8 cellular contexts compared by ENCODE assay signal in the genomic region with DNA sequence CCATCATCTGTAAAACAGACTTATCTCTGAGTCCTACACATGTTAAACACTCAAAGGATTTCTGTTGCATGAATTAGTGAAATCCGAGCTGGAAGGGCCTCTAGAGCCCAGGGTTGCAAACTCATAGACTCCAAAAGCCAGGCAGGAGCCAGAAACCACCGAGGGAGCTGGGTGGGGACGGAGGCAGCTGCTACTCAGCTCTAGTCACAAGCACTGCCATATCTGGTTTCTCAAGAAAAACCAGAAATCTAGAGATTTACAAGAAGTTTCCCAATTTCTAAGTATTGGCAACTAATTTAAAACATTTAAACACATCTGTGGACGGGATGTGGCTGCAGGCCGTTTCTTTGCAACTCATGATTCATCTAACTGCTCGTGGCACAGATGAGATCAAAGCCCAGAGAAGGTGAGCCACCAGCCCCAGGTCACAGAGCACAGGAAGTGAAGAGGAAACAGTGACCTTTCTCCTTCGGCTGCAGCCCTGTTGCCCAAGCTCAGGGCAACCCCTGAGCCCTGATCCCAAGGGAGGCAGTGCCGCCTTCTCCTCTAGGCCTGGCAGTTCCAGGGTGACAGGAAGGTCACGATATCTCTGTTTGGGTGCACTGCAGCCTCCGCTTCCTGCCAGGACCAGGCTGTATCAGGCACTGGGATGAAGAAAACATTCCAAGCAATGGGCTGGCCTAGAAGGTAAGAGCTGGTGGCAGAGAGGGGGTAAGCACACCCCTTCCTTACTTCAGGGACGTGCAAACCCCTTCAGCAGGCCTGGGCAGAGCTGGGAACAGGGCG. TPM values are rescaled to one million over a fixed set of nuclear protein-coding genes. Genes with fewer than 3 reads are reported as not detected.
DNase-seq lines count a peak whose midpoint lies in the region; ATAC-seq and TF ChIP-seq lines count a peak whose summit lies in the region.

No MANE protein-coding gene starts in this region.

- H3K4me1 ChIP-seq in PC-3 (ENCODE audit: insufficient read depth, low read length) = peaks cover 30% of the 10 kb centered on the region
- peaks cover 10 to 46% of the 10 kb centered on the region in 2 donors for H3K4me1 ChIP-seq in ascending aorta
- peaks cover 53% of the 10 kb centered on the region for H3K4me1 ChIP-seq in mucosa of stomach (ENCODE audit: control insufficient read depth, insufficient read depth, low read length)
- H3K4me1 ChIP-seq in thoracic aorta (ENCODE audit: control insufficient read depth in 1 of 2, low read depth in 2 of 2) = peaks cover 14 to 68% of the 10 kb centered on the region in 2 donors

- BruUV-seq in PC-3 (replicated peaks; lab: Mats Ljungman, UMichigan) = no TSS peak

- no peaks in the 10 kb centered on the region for H4K20me1 ChIP-seq in PC-3 (ENCODE audit: low read length)

- POLR2A ChIA-PET in PC-3 (lab: Charles Lee; ENCODE audit: unreplicated experiment) = no interaction called here

- CTCF ChIA-PET in PC-3 (lab: Charles Lee) = no interaction called here

- H3K27me3 ChIP-seq in PC-3 (ENCODE audit: low read length) (no peaks in the 10 kb centered on the region), ascending aorta (no peaks in the 10 kb centered on the region), mucosa of stomach (ENCODE audit: control insufficient read depth, insufficient read depth, low read length) (no peaks in the 10 kb centered on the region), thoracic aorta (replicated peaks; ENCODE audit: insufficient read depth) (no peaks in the 10 kb centered on the region)

- H3K4me3 ChIP-seq in PC-3 (ENCODE audit: low read length) (peak overlapping the region; percentile 1; the same call in 1 of the 2 replicates), ascending aorta (no peak overlapping the region), mucosa of stomach (ENCODE audit: low read length) (no peak overlapping the region), thoracic aorta (no peak overlapping the region)

- no peaks in the 10 kb centered on the region for H3F3A ChIP-seq in PC-3 (ENCODE audit: low read length, unreplicated experiment)

- in situ Hi-C loops in GM13977 (cut with MboI; ENCODE audit: low pct_unique_long_range_greater_than_20kb, low sequenced_read_pairs, unreplicated experiment) = no loop called here

- H3K27ac ChIP-seq in PC-3 (ENCODE audit: low read length) = peak overlapping the region; percentile 69
- H3K27ac ChIP-seq in ascending aorta = peak overlapping the region; percentile 97 to 100
- peak overlapping the region; percentile 91 to 94 for H3K27ac ChIP-seq in thoracic aorta

- ATAC-seq in PC-3 (peak; percentile 78), thoracic aorta (ENCODE audit: insufficient number of reproducible peaks, low FRiP score, low read depth) (no peak)

- H3K36me3 ChIP-seq in PC-3 (ENCODE audit: low read depth, low read length) (no peaks in the 10 kb centered on the region), ascending aorta (no peaks in the 10 kb centered on the region), mucosa of stomach (ENCODE audit: control insufficient read depth, insufficient read depth, low read length) (no peaks in the 10 kb centered on the region), thoracic aorta (no peaks in the 10 kb centered on the region)

- TF ChIP-seq CTCF in PC-3 (conservative IDR thresholded peaks at IDR 0.05; ENCODE audit: low read depth, low read length) (no peak), ascending aorta (IDR thresholded peaks at IDR 0.05) (no peak), thoracic aorta (IDR thresholded peaks at IDR 0.05) (no peak), GM13977 (IDR thresholded peaks at IDR 0.05; ENCODE audit: extremely low read depth, insufficient read depth, missing control alignments) (no peak)

- H3K9ac ChIP-seq in PC-3 (ENCODE audit: low read length) (no peak overlapping the region), mucosa of stomach (ENCODE audit: low read length) (peak overlapping the region; percentile 42)

- intact Hi-C loops in PC-3 (cut with micrococcal nuclease) (no loop called here), ascending aorta (cut with DNase I) (loop anchor here (5.0 kb wide), 1 partner anchor 37 kb away; no protein-coding TSS in a partner anchor)

- DNase-seq in CD1c-positive myeloid dendritic cell (ENCODE audit: extremely low spot score) = peak; percentile 27
- DNase-seq in PC-3 = peak; percentile 97
- peak in 1 of 2 donors; percentile 87 for DNase-seq in ascending aorta (ENCODE audit: low spot score in 2 of 2)
- DNase-seq in thoracic aorta (ENCODE audit: low spot score) = no peak
- DNase-seq in DMS53 treated with DMSO at 0.1 percent for 48 hours (lab: John Stamatoyannopoulos, UW; ENCODE audit: unreplicated experiment) = no peak
- no peak for DNase-seq in C1 segment of cervical spinal cord (lab: John Stamatoyannopoulos, UW)
- no peak for DNase-seq in GM13977 (ENCODE audit: low spot score)

- no peaks in the 10 kb centered on the region for H3K9me3 ChIP-seq in PC-3 (ENCODE audit: low read length)
- H3K9me3 ChIP-seq in ascending aorta = no peaks in the 10 kb centered on the region
- H3K9me3 ChIP-seq in mucosa of stomach (ENCODE audit: control insufficient read depth, low read length) = no peaks in the 10 kb centered on the region
- no peaks in the 10 kb centered on the region for H3K9me3 ChIP-seq in thoracic aorta

- peak overlapping the region; percentile 22; the same call in 1 of the 2 replicates for H2AFZ ChIP-seq in PC-3 (ENCODE audit: low read length)

- peak overlapping the region; percentile 65 for H3K4me2 ChIP-seq in PC-3 (ENCODE audit: low read length)

- no peaks in the 10 kb centered on the region for H3K79me2 ChIP-seq in PC-3 (ENCODE audit: low read length)

- H3K9me2 ChIP-seq in PC-3 (replicated peaks; ENCODE audit: low read length) = no peaks in the 10 kb centered on the region

RNA-seq across cellular contexts. Expression of gene PTGIS, which starts 26.4 kb away (rescaled TPM):
- total RNA-seq in PC-3 (2014; rRNA removed) (0.18 TPM in 1 of 2 replicates, not detected in the other), ascending aorta (288 TPM), thoracic aorta (100 to 1,000 TPM; 397 to 465 TPM)

Comparison
In these comparisons a context has a peak if more than half of its experiments do, and no peak if none do; other contexts are left out.
1. DNase-seq: peak in CD1c-positive myeloid dendritic cell (single experiment) and PC-3 (single experiment); none in thoracic aorta (single experiment), DMS53 treated with DMSO at 0.1 percent for 48 hours (single experiment), C1 segment of cervical spinal cord (0 of 14) and GM13977 (single experiment).
2. RNA of gene PTGIS, which starts 26.4 kb away (total RNA-seq): 397 to 465 TPM in thoracic aorta and 288 TPM in ascending aorta (single experiment); 0.18 TPM in PC-3; every median in the first group is over 100 times any median in the second.
3. Peak in every context shown above with its lines, with median percentiles within 50 percentile points of each other: H3K27ac ChIP-seq.